ENCODE assay signal across 8 cellular contexts in the genomic region with DNA sequence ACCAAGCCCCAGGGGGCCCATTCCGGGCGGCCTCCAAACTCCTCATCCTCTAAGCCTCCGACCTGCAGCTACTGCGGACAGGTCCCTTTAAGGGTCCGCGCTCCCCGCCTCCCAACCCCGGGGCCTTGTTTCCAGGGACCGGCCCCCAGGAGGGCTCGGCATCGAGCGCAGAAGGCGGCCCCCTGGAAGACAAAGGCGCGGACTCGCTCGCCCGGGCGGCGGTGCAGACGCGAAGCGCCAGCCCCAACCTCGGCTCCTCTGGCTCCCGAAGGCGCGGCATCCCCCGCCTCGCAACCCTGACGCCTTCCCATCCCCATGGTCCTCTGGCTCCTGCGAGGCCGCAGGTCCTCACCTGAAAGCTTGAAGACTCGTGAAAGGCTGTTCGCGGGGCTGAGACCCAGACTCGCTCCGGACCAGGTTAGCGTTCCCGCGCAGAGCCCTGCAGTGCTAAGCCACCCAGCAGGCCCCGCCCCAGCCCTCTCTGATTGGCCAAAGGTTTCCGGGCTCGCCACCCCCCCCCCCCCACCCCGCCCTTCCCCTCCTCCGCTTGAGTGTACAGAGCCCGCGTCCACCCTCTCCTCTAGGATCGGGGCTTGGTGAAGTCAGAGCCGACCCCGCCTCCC. TPM values are rescaled to one million over a fixed set of nuclear protein-coding genes. Genes with fewer than 3 reads are reported as not detected.
DNase-seq lines count a peak whose midpoint lies in the region; ATAC-seq and TF ChIP-seq lines count a peak whose summit lies in the region.

TSS of gene TMSB15A (minus strand) at position 426 of the 623 bp plus-strand sequence.

- CTCF ChIA-PET in A673 (lab: Charles Lee) (interaction anchor here (1.6 kb wide), 1 partner anchor 448 kb away, joined by 5 read pairs; no protein-coding TSS in a partner anchor), RWPE1 (lab: Yijun Ruan, JAX) (interaction anchor here (0.9 kb wide), 1 partner anchor 167 kb away, joined by 6 read pairs; no protein-coding TSS in a partner anchor)

- H3K4me3 ChIP-seq in A673 (ENCODE audit: low read depth, low read length, poor library complexity, severe bottlenecking) (peak within 1 kb of the TSS; percentile 48), HUES48 (ENCODE audit: low read depth, low read length) (peak within 1 kb of the TSS; percentile 74), neuron (ENCODE audit: low read length) (peak within 1 kb of the TSS; percentile 58), stomach (peak within 1 kb of the TSS; percentile 40 to 50 (median 45))

- H3K9ac ChIP-seq in HUES48 (ENCODE audit: low read depth, low read length), result peak within 1 kb of the TSS; percentile 89

- POLR2A ChIA-PET in A673 (lab: Charles Lee; ENCODE audit: low non-redundant PET) (no interaction called here), RWPE1 (lab: Yijun Ruan, JAX; ENCODE audit: low non-redundant PET) (no interaction called here)

- H2AFZ ChIP-seq in neuron (ENCODE audit: low read depth, low read length), result peak within 1 kb of the TSS; percentile 5

- no peaks in the 10 kb centered on the region for H3K27me3 ChIP-seq in A673 (replicated peaks; ENCODE audit: insufficient read depth, low read depth, low read length, poor library complexity)
- H3K27me3 ChIP-seq in HUES48 (ENCODE audit: control insufficient read depth, insufficient read depth, low read length), result peaks cover 23% of the 10 kb centered on the region
- H3K27me3 ChIP-seq in foreskin keratinocyte, result peaks cover 15% of the 10 kb centered on the region
- no peaks in the 10 kb centered on the region for H3K27me3 ChIP-seq in neuron (ENCODE audit: insufficient read depth, low read length)
- H3K27me3 ChIP-seq in stomach, result peaks cover 0 to 19% (median 15%) of the 10 kb centered on the region in 3 donors

- no peaks in the 10 kb centered on the region for H3K9me3 ChIP-seq in A673 (ENCODE audit: low read depth, low read length, poor library complexity, severe bottlenecking)
- peaks cover 11% of the 10 kb centered on the region; the same call in 1 of the 2 replicates for H3K9me3 ChIP-seq in HUES48 (ENCODE audit: control insufficient read depth, insufficient read depth, low read length)
- H3K9me3 ChIP-seq in neuron (ENCODE audit: low read length), result no peaks in the 10 kb centered on the region
- no peaks in the 10 kb centered on the region for H3K9me3 ChIP-seq in stomach

- TF ChIP-seq POLR2A in stomach (IDR thresholded peaks at IDR 0.05), result no peak

- 0 to 36% (median 17%) methylated on average over 28 to 49 of the region's 50 CpGs; no CpG with 5 or more reads in 1 of the 5 donors for WGBS in stomach, 5 donors

- H3K4me1 ChIP-seq in A673 (ENCODE audit: insufficient read depth, low read length, poor library complexity, severe bottlenecking), result no peaks in the 10 kb centered on the region
- H3K4me1 ChIP-seq in HUES48 (ENCODE audit: control insufficient read depth, insufficient read depth, low read length), result 0 out of 2 replicates have a peak, but pooled peaks cover 4% of the 10 kb centered on the region
- H3K4me1 ChIP-seq in foreskin keratinocyte, result no peaks in the 10 kb centered on the region
- no peaks in the 10 kb centered on the region for H3K4me1 ChIP-seq in neuron (ENCODE audit: insufficient read depth, low read length)
- H3K4me1 ChIP-seq in stomach, result peaks cover 5 to 14% (median 10%) of the 10 kb centered on the region in 4 donors

- H3K36me3 ChIP-seq in A673 (ENCODE audit: insufficient read depth, low read length, poor library complexity, severe bottlenecking) (no peaks in the 10 kb centered on the region), HUES48 (ENCODE audit: control insufficient read depth, insufficient read depth, low read length) (peaks cover 11% of the 10 kb centered on the region; the same call in 1 of the 2 replicates), neuron (ENCODE audit: insufficient read depth, low read length) (peaks cover 11% of the 10 kb centered on the region), stomach (no peaks in the 10 kb centered on the region)

- H3K27ac ChIP-seq in A673 (ENCODE audit: low read depth, low read length, poor library complexity, severe bottlenecking), result peak within 1 kb of the TSS; percentile 63
- peak within 1 kb of the TSS; percentile 60 for H3K27ac ChIP-seq in HUES48 (ENCODE audit: low read depth, low read length)
- H3K27ac ChIP-seq in RWPE1, result no peak within 1 kb of the TSS
- no peak within 1 kb of the TSS for H3K27ac ChIP-seq in foreskin keratinocyte
- peak within 1 kb of the TSS in 1 of 5 donors; percentile 57 for H3K27ac ChIP-seq in stomach

- intact Hi-C loops in A673 (cut with micrococcal nuclease; ENCODE audit: unreplicated experiment), result loop anchor here (10.0 kb wide), 1 partner anchor 348 kb away; no protein-coding TSS in a partner anchor
- intact Hi-C loops in stomach (cut with DNase I; ENCODE audit: low total_unique reads), result no loop called here

- TF ChIP-seq EP300 in stomach (IDR thresholded peaks at IDR 0.05), result no peak

- ATAC-seq in GM19351 (IDR thresholded peaks at IDR 0.05; ENCODE audit: unreplicated experiment) (peak; percentile 95), foreskin keratinocyte (peak; percentile 93)

- BruUV-seq in A673 (replicated peaks; lab: Mats Ljungman, UMichigan), result no TSS peak

- TF ChIP-seq CTCF in A673 (conservative IDR thresholded peaks at IDR 0.05; ENCODE audit: low read depth, low read length) (no peak), RWPE1 (conservative IDR thresholded peaks at IDR 0.05; ENCODE audit: low read depth) (no peak), foreskin keratinocyte (conservative IDR thresholded peaks at IDR 0.05) (no peak), stomach (IDR thresholded peaks at IDR 0.05) (no peak)

- DNase-seq in A673 (ENCODE audit: low spot score) (peak; percentile 80), RWPE1 (ENCODE audit: low spot score) (peak; percentile 56), foreskin keratinocyte (peak in 1 of 2 donors; percentile 1), stomach (peak; percentile 67)
- peak; percentile 64 for DNase-seq in activated naive CD4-positive, alpha-beta T cell treated with Interleukin-2 at 50 U/mL for 16 hours

RNA-seq across cellular contexts. Expression of gene TMSB15A, which starts in this region (rescaled TPM):
- total RNA-seq in A673 (2021) (72.7 and 78.3 TPM in 2 replicates), foreskin keratinocyte (0.20 and 0.25 TPM in 2 replicates), stomach (1 to 10 TPM in 1 of 5 donors, not detected in 4; 3.9 TPM)
- polyA plus RNA-seq in foreskin keratinocyte (0.30 and 0.37 TPM in 2 replicates), stomach (1 to 10 TPM in 1 of 3 donors, under 1 TPM in 1, not detected in 1; 0.45 to 3.5 TPM)

Comparison
In these comparisons a context has a peak if more than half of its experiments do, and no peak if none do; other contexts are left out.
1. RNA of gene TMSB15A (total RNA-seq): 72.7 to 78.3 TPM in A673; 0.20 to 0.25 TPM in foreskin keratinocyte and 3.9 TPM in stomach; every median in the first group is over 10 times any median in the second.
2. Peak in ATAC-seq in foreskin keratinocyte; RNA of the gene not detected or under 1 TPM.
3. H3K27ac ChIP-seq: peak in A673 (single experiment) and HUES48 (single experiment); none in RWPE1 (single experiment) and foreskin keratinocyte (single experiment).
4. Peak in every context shown above with its lines, with median percentiles within 50 percentile points of each other: H3K4me3 ChIP-seq.